15 cellular contexts compared by ENCODE assay signal in the genomic region with DNA sequence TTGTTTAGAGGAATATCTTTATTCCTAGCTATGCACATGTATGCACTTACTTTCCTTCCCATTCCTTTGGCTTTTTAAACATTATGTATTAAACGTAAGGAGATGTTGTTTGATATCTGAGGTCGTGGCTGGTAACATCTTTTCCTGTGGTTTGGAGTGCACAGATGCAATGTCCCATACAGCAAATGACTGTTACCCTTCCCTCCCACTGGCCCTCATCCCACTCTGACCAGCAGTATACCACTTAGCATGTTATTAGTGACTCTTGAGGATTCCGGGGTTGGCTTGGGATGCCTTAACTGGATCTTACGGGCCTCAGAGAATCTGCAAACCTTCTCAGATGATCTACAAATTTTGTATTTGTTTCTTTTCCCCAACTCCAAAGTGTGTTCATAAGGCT. TPM values are rescaled to one million over a fixed set of nuclear protein-coding genes. Genes with fewer than 3 reads are reported as not detected.
DNase-seq lines count a peak whose midpoint lies in the region; ATAC-seq and TF ChIP-seq lines count a peak whose summit lies in the region.
"Had no signal": no experiment of that assay in that cellular context is flagged by ENCODE, and none has a peak within 500 bp of the region (broad histone marks: within the 10 kb centered on the region; RNA-seq: fewer than 3 reads in every experiment).

No MANE protein-coding gene starts in this region.

- no peaks in the 10 kb centered on the region for H3K27me3 Mint-ChIP-seq in activated naive CD4-positive, alpha-beta T cell treated with anti-CD3 and anti-CD28 coated beads, Interleukin-2, amount 10 ng/mL, durations not matched to agents 7 days and 5 days
- H3K27me3 Mint-ChIP-seq in activated naive CD8-positive, alpha-beta T cell treated with anti-CD3 and anti-CD28 coated beads, Interleukin-2, amount 50 U/mL, for 24 hours, result no peaks in the 10 kb centered on the region

- no peak for TF ChIP-seq POLR2A in vagina (IDR thresholded peaks at IDR 0.05)

- H3K9ac ChIP-seq in OCI-LY1 (ENCODE audit: low read length) (no peak overlapping the region), stomach smooth muscle (ENCODE audit: low read length in 2 of 2) (no peak overlapping the region)

- CTCF ChIA-PET in activated naive CD4-positive, alpha-beta T cell treated with anti-CD3 and anti-CD28 coated beads, Interleukin-2, amount 10 ng/mL, durations not matched to agents 7 days and 5 days (lab: Charles Lee), result interaction anchor here (1.2 to 2.1 kb wide), 4 partner anchors 12 to 24 kb away, joined by 3 to 5 read pairs (median 4); no protein-coding TSS in a partner anchor

- H3K4me1 ChIP-seq in OCI-LY1 (ENCODE audit: insufficient read depth, low read length, severe bottlenecking) (peaks cover 97% of the 10 kb centered on the region), stomach smooth muscle (ENCODE audit: control insufficient read depth, insufficient read depth, low read length) (peaks cover 31% of the 10 kb centered on the region), vagina (peaks cover 68% of the 10 kb centered on the region)
- H3K4me1 ChIP-seq: SJSA1 had no signal

- intact Hi-C loops in vagina (cut with DNase I), result no loop called here

- H3K9me2 ChIP-seq in OCI-LY1 (ENCODE audit: low read depth, low read length), result no peaks in the 10 kb centered on the region

- no peak overlapping the region for H3K4me3 ChIP-seq in OCI-LY1 (ENCODE audit: low read depth, low read length, poor library complexity, severe bottlenecking)
- no peak overlapping the region for H3K4me3 ChIP-seq in stomach smooth muscle (ENCODE audit: low read length in 2 of 2)
- no peak overlapping the region for H3K4me3 ChIP-seq in vagina
- H3K4me3 ChIP-seq: colonic mucosa, lower lobe of right lung, SJSA1 had no signal

- peaks cover 60% of the 10 kb centered on the region for H3K36me3 Mint-ChIP-seq in activated naive CD4-positive, alpha-beta T cell treated with anti-CD3 and anti-CD28 coated beads, Interleukin-2, amount 10 ng/mL, durations not matched to agents 7 days and 5 days
- peaks cover 54% of the 10 kb centered on the region for H3K36me3 Mint-ChIP-seq in activated naive CD8-positive, alpha-beta T cell treated with anti-CD3 and anti-CD28 coated beads, Interleukin-2, amount 50 U/mL, for 24 hours (ENCODE audit: low read depth)

- H2AFZ ChIP-seq in OCI-LY1 (ENCODE audit: low read length), result no peak overlapping the region

- H3K4me1 Mint-ChIP-seq in activated naive CD4-positive, alpha-beta T cell treated with anti-CD3 and anti-CD28 coated beads, Interleukin-2, amount 10 ng/mL, durations not matched to agents 7 days and 5 days, result peaks cover 99% of the 10 kb centered on the region
- H3K4me1 Mint-ChIP-seq in activated naive CD8-positive, alpha-beta T cell treated with anti-CD3 and anti-CD28 coated beads, Interleukin-2, amount 50 U/mL, for 24 hours, result peaks cover 98% of the 10 kb centered on the region

- TF ChIP-seq CTCF in OCI-LY1 (IDR thresholded peaks at IDR 0.05; ENCODE audit: low read length) (no peak), vagina (IDR thresholded peaks at IDR 0.05) (no peak)

- H3K27me3 ChIP-seq in OCI-LY1 (ENCODE audit: insufficient read depth, low read length) (no peaks in the 10 kb centered on the region), stomach smooth muscle (ENCODE audit: control insufficient read depth in 1 of 2, insufficient read depth in 2 of 2, low read length in 2 of 2) (no peaks in the 10 kb centered on the region), vagina (no peaks in the 10 kb centered on the region)
- H3K27me3 ChIP-seq: colonic mucosa, SJSA1 had no signal

- H3K9me3 Mint-ChIP-seq in activated naive CD4-positive, alpha-beta T cell treated with anti-CD3 and anti-CD28 coated beads, Interleukin-2, amount 10 ng/mL, durations not matched to agents 7 days and 5 days, result peaks cover 1% of the 10 kb centered on the region
- no peaks in the 10 kb centered on the region for H3K9me3 Mint-ChIP-seq in activated naive CD8-positive, alpha-beta T cell treated with anti-CD3 and anti-CD28 coated beads, Interleukin-2, amount 50 U/mL, for 24 hours

- no peak for ATAC-seq in activated naive CD8-positive, alpha-beta T cell treated with anti-CD3 and anti-CD28 coated beads, Interleukin-2, amount 50 U/mL, for 24 hours
- ATAC-seq in GM18861 (IDR thresholded peaks at IDR 0.05; ENCODE audit: unreplicated experiment), result no peak
- ATAC-seq: lower lobe of right lung had no signal

- H4K20me1 ChIP-seq in OCI-LY1 (ENCODE audit: insufficient read depth, low read length), result no peaks in the 10 kb centered on the region

- peak overlapping the region; percentile 22; the same call in 1 of the 2 replicates for H3K4me2 ChIP-seq in OCI-LY1 (ENCODE audit: low read length)

- H3K79me2 ChIP-seq in OCI-LY1 (ENCODE audit: insufficient read depth, low read length), result peaks cover 57% of the 10 kb centered on the region

- H3K27ac ChIP-seq in OCI-LY1 (ENCODE audit: low read depth, low read length, poor library complexity, severe bottlenecking), result peak overlapping the region; percentile 3
- H3K27ac ChIP-seq in stomach smooth muscle (ENCODE audit: low read length), result peak overlapping the region; percentile 12
- H3K27ac ChIP-seq in vagina, result no peak overlapping the region
- H3K27ac ChIP-seq: lower lobe of right lung, SJSA1 had no signal

- H3K36me3 ChIP-seq in OCI-LY1 (ENCODE audit: insufficient read depth, low read length), result peaks cover 12% of the 10 kb centered on the region; the same call in 1 of the 2 replicates
- H3K36me3 ChIP-seq in stomach smooth muscle (ENCODE audit: control insufficient read depth in 2 of 2, insufficient read depth in 2 of 2, low read length in 2 of 2), result peaks cover 0 to 5% of the 10 kb centered on the region in 2 donors
- no peaks in the 10 kb centered on the region for H3K36me3 ChIP-seq in vagina
- H3K36me3 ChIP-seq: colonic mucosa had no signal

- DNase-seq in activated naive CD4-positive, alpha-beta T cell treated with anti-CD3 and anti-CD28 coated beads, Interleukin-2, amount 10 ng/mL, durations not matched to agents 7 days and 5 days, result no peak
- DNase-seq in activated naive CD4-positive, alpha-beta T cell treated with Interleukin-2 at 50 U/mL for 16 hours, result no peak
- peak; percentile 13 for DNase-seq in activated naive CD8-positive, alpha-beta T cell treated with anti-CD3 and anti-CD28 coated beads, Interleukin-2, amount 50 U/mL, for 24 hours
- DNase-seq in amygdala (lab: John Stamatoyannopoulos, UW) (no peak), vagina (ENCODE audit: extremely low spot score in 2 of 2) (no peak)
- DNase-seq: activated CD4-positive, alpha-beta T cell treated with anti-CD3 and anti-CD28 coated beads, Interleukin-2, amount 50 U/mL, for 1 hour; colonic mucosa; KBM-7; lower lobe of right lung; NCI-H187 treated with DMSO at 0.1 percent for 48 hours; NCI-H774 had no signal

- H3F3A ChIP-seq in OCI-LY1 (ENCODE audit: insufficient read depth, low read length), result no peaks in the 10 kb centered on the region; the same call in none of the 2 replicates

- H3K27ac Mint-ChIP-seq in activated naive CD4-positive, alpha-beta T cell treated with anti-CD3 and anti-CD28 coated beads, Interleukin-2, amount 10 ng/mL, durations not matched to agents 7 days and 5 days, result peak overlapping the region; percentile 93
- peak overlapping the region; percentile 93 for H3K27ac Mint-ChIP-seq in activated naive CD8-positive, alpha-beta T cell treated with anti-CD3 and anti-CD28 coated beads, Interleukin-2, amount 50 U/mL, for 24 hours

- peak overlapping the region; percentile 19 for H3K4me3 Mint-ChIP-seq in activated naive CD4-positive, alpha-beta T cell treated with anti-CD3 and anti-CD28 coated beads, Interleukin-2, amount 10 ng/mL, durations not matched to agents 7 days and 5 days
- peak overlapping the region; percentile 63 for H3K4me3 Mint-ChIP-seq in activated naive CD8-positive, alpha-beta T cell treated with anti-CD3 and anti-CD28 coated beads, Interleukin-2, amount 50 U/mL, for 24 hours

- H3K9me3 ChIP-seq in OCI-LY1 (ENCODE audit: low read length), result no peaks in the 10 kb centered on the region
- no peaks in the 10 kb centered on the region for H3K9me3 ChIP-seq in stomach smooth muscle (ENCODE audit: control insufficient read depth in 2 of 2, low read length in 2 of 2)
- no peaks in the 10 kb centered on the region for H3K9me3 ChIP-seq in vagina
- H3K9me3 ChIP-seq: colonic mucosa, lower lobe of right lung, SJSA1 had no signal

RNA-seq across cellular contexts. Expression of a gene that starts 34.5 kb away (rescaled TPM):
- 176 TPM for total RNA-seq in vagina
